In the genomic region with DNA sequence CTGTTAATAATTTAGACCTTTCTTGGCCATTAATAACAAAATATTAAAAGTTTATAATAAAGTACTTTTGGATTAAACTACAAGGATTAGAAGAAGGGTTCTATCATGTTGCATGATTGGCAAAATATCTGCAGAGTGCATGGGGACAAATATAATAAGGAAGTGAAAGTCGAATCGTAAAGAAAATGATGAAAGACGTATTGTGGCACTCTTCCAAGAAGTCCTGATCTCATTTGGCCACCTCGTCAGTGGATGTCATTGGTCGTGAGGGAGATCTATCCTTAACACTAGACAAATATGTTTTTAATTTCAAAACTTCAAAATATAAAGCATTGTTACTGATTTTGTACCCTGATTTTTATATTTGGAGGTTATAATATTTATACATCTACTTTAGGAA, we compare ENCODE assay signal across 1 cellular context.
TF ChIP-seq lines count a peak whose summit lies in the region.

No MANE protein-coding gene starts in this region.

TF ChIP-seq in A549, 52 proteins besides CTCF, POLR2A, EP300 and RAD21 (continued from another document):
- TF ChIP-seq BHLHE40 (IDR thresholded peaks at IDR 0.05; ENCODE audit: low read depth, low read length): no peak
- no peak for TF ChIP-seq SMC3 (IDR thresholded peaks at IDR 0.05)
- TF ChIP-seq TFCP2L1 (CRISPR knock-in tag; IDR thresholded peaks at IDR 0.05): no peak
- no peak for TF ChIP-seq HES2 (IDR thresholded peaks at IDR 0.05)
- TF ChIP-seq EHMT2 (IDR thresholded peaks at IDR 0.05; ENCODE audit: low read depth): no peak
- TF ChIP-seq JUNB (IDR thresholded peaks at IDR 0.05): no peak
- no peak for TF ChIP-seq ZFP36 (IDR thresholded peaks at IDR 0.05; ENCODE audit: borderline replicate concordance, partially characterized antibody)
- TF ChIP-seq POLR2AphosphoS2 (conservative IDR thresholded peaks at IDR 0.05; ENCODE audit: low read length): no peak
TF ChIP-seq in A549: peak in this region for 0.
